Comparison of ENCODE assay signal across 2 cellular contexts in genomic region chr7:43799605-43800004, GRCh38.
TF ChIP-seq lines count a peak whose summit lies in the region.

No MANE protein-coding gene starts in this region.

TF ChIP-seq in HEK293, 187 proteins besides CTCF, POLR2A, EP300 and RAD21:
- TF ChIP-seq ZNF280D (tag by site-specific recombination; IDR thresholded peaks at IDR 0.05) = no peak
- TF ChIP-seq ZNF623 (tag by site-specific recombination; IDR thresholded peaks at IDR 0.05) = no peak
- no peak for TF ChIP-seq ZNF239 (tag by site-specific recombination; IDR thresholded peaks at IDR 0.05)
- TF ChIP-seq IKZF3 (tag by site-specific recombination; IDR thresholded peaks at IDR 0.05) = no peak
- TF ChIP-seq, protein P1, sequence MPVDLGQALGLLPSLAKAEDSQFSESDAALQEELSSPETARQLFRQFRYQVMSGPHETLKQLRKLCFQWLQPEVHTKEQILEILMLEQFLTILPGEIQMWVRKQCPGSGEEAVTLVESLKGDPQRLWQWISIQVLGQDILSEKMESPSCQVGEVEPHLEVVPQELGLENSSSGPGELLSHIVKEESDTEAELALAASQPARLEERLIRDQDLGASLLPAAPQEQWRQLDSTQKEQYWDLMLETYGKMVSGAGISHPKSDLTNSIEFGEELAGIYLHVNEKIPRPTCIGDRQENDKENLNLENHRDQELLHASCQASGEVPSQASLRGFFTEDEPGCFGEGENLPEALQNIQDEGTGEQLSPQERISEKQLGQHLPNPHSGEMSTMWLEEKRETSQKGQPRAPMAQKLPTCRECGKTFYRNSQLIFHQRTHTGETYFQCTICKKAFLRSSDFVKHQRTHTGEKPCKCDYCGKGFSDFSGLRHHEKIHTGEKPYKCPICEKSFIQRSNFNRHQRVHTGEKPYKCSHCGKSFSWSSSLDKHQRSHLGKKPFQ (tag by site-specific recombination; IDR thresholded peaks at IDR 0.05) = no peak
- no peak for TF ChIP-seq GLIS2 (tag by site-specific recombination; IDR thresholded peaks at IDR 0.05)
- TF ChIP-seq, protein P2, sequence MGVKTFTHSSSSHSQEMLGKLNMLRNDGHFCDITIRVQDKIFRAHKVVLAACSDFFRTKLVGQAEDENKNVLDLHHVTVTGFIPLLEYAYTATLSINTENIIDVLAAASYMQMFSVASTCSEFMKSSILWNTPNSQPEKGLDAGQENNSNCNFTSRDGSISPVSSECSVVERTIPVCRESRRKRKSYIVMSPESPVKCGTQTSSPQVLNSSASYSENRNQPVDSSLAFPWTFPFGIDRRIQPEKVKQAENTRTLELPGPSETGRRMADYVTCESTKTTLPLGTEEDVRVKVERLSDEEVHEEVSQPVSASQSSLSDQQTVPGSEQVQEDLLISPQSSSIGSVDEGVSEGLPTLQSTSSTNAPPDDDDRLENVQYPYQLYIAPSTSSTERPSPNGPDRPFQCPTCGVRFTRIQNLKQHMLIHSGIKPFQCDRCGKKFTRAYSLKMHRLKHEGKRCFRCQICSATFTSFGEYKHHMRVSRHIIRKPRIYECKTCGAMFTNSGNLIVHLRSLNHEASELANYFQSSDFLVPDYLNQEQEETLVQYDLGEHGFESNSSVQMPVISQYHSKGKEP (tag by site-specific recombination; IDR thresholded peaks at IDR 0.05) = no peak
- peak; percentile 30 for TF ChIP-seq ZNF654 (tag by site-specific recombination; IDR thresholded peaks at IDR 0.05; ENCODE audit: low read depth)

TF ChIP-seq in K562, 482 proteins besides CTCF, POLR2A, EP300 and RAD21 (continued from another document):
- TF ChIP-seq SMC3 (conservative IDR thresholded peaks at IDR 0.05; ENCODE audit: insufficient read depth, low read depth, low read length) (0 out of 2 replicates have a peak, but pooled peaks have one; percentile 6), HSF4 (CRISPR knock-in tag; IDR thresholded peaks at IDR 0.05; ENCODE audit: borderline replicate concordance) (no peak)
